8 cellular contexts compared by ENCODE assay signal in the genomic region with DNA sequence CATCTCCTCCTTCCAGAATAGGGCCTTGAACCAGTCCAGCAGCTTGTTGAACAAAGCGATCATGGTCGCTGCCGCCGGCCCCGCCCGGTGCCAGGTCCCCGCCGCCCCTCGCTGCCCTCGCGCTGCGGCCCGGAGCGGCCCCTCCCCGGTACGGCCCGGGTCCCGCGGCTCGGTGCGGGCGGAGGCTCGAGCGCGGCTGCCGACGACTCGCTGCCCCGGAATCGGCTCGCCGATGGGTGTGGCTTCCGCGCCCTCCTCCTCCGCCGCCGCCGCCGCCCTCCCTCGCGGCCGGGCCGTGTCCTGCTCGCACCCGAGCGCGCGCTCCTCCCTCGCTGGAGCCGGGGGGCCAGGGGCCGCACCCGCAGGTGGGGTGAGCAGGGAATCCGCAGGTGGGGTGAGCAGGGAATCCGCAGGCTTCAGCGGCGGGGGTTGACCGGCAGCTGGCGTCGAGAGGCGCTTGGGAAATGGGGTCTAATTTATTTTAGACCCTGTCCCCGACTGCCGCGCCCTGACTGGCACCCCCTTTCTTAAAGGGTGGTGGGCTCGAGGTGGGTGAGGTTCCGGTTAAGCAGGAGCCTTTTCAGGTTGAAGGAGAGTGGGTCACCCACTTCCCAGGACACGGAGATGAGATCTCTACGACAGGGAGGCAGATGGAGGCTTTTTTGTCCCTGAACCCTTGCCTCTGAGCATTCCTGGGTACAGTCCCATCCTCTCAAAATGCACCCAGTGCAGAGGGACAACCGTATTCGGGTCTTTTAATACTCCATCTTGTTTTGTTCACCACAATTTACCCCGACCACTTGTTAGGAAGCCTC. TPM values are rescaled to one million over a fixed set of nuclear protein-coding genes. Genes with fewer than 3 reads are reported as not detected.
DNase-seq lines count a peak whose midpoint lies in the region; ATAC-seq and TF ChIP-seq lines count a peak whose summit lies in the region.

A gene (minus strand): TSS at position 228 of the 815 bp plus-strand sequence. CDS start 165 bp downstream, at position 63.

- H3F3A ChIP-seq in neural cell (ENCODE audit: insufficient read depth, low read length, poor library complexity, severe bottlenecking) = no peaks in the 10 kb centered on the region

- DNase-seq in CD1c-positive myeloid dendritic cell (ENCODE audit: extremely low spot score) (peak; percentile 72), Peyer's patch (peak; percentile 65 to 88 (median 87)), foreskin keratinocyte (no peak), transverse colon (peak; percentile 80)
- DNase-seq in activated gamma-delta T cell treated with anti-CD3 and anti-CD28 coated beads, Interleukin-2, amount 50 U/mL, for 16 hours (ENCODE audit: low read depth) = peak; percentile 45

- no peaks in the 10 kb centered on the region for H3K9me2 ChIP-seq in neural cell (ENCODE audit: insufficient read depth, low read length)

- H3K36me3 ChIP-seq in Peyer's patch (no peaks in the 10 kb centered on the region), neural cell (ENCODE audit: insufficient read depth, low read length) (no peaks in the 10 kb centered on the region), transverse colon (no peaks in the 10 kb centered on the region)

- H3K4me2 ChIP-seq in neural cell (ENCODE audit: low read length) = peak within 1 kb of the TSS; percentile 86

- ATAC-seq in GM19328 (IDR thresholded peaks at IDR 0.05; ENCODE audit: unreplicated experiment) (peak; percentile 59), HG03442 (IDR thresholded peaks at IDR 0.05; ENCODE audit: unreplicated experiment) (peak; percentile 53), foreskin keratinocyte (peak; percentile 66)

- no peak for TF ChIP-seq RAD21 in neural cell (conservative IDR thresholded peaks at IDR 0.05)

- in situ Hi-C loops in transverse colon (cut with MboI; ENCODE audit: low pct_ligation_motif_present in 1 of 4, low pct_unique_long_range_greater_than_20kb in 1 of 4, low sequenced_read_pairs in 3 of 4) = loop anchor here in 3 of 4 donors (25.0 kb wide), 2 partner anchors 257 to 282 kb away; a partner anchor contains a TSS

- no peak for TF ChIP-seq EP300 in neural cell (conservative IDR thresholded peaks at IDR 0.05; ENCODE audit: poor library complexity, severe bottlenecking)
- TF ChIP-seq EP300 in transverse colon (IDR thresholded peaks at IDR 0.05; ENCODE audit: low read depth) = no peak

- H3K4me3 ChIP-seq in Peyer's patch (peak within 1 kb of the TSS; percentile 95 to 100 (median 96)), neural cell (ENCODE audit: low read length) (peak within 1 kb of the TSS; percentile 95), transverse colon (peak within 1 kb of the TSS; percentile 65 to 96 (median 93))

- H3K4me1 ChIP-seq in Peyer's patch (peaks cover 0 to 19% (median 10%) of the 10 kb centered on the region in 4 donors), foreskin keratinocyte (peaks cover 6% of the 10 kb centered on the region), transverse colon (peaks cover 11 to 34% (median 15%) of the 10 kb centered on the region in 4 donors)

- peak within 1 kb of the TSS; percentile 89 for H3K9ac ChIP-seq in neural cell (ENCODE audit: low read length)

- H3K27ac ChIP-seq in Peyer's patch = peak within 1 kb of the TSS; percentile 87 to 96 (median 88)
- H3K27ac ChIP-seq in foreskin keratinocyte = peak within 1 kb of the TSS; percentile 76
- H3K27ac ChIP-seq in neural cell (ENCODE audit: low read length) = peak within 1 kb of the TSS; percentile 37
- peak within 1 kb of the TSS; percentile 90 to 95 (median 94) for H3K27ac ChIP-seq in transverse colon

- intact Hi-C loops in transverse colon (cut with DNase I; ENCODE audit: low total_unique reads) = no loop called here

- peak within 1 kb of the TSS; percentile 85 for H2AFZ ChIP-seq in neural cell (ENCODE audit: low read depth, low read length)

- no peak for TF ChIP-seq CTCF in Peyer's patch (IDR thresholded peaks at IDR 0.05)
- TF ChIP-seq CTCF in foreskin keratinocyte (conservative IDR thresholded peaks at IDR 0.05) = no peak
- TF ChIP-seq CTCF in neural cell (IDR thresholded peaks at IDR 0.05; ENCODE audit: poor library complexity, severe bottlenecking) = no peak
- no peak for TF ChIP-seq CTCF in transverse colon (IDR thresholded peaks at IDR 0.05)

- peaks cover 37% of the 10 kb centered on the region for H3K79me2 ChIP-seq in neural cell (replicated peaks; ENCODE audit: insufficient read depth, low read length)

- peaks cover 8% of the 10 kb centered on the region for H4K20me1 ChIP-seq in neural cell (ENCODE audit: insufficient read depth)

- WGBS in transverse colon (ENCODE audit: low coverage in 1 of 2), 2 donors = 0% methylated on average over 21 of the region's 70 CpGs; no CpG with 5 or more reads in 1 of the 2 donors

- TF ChIP-seq POLR2A in Peyer's patch (IDR thresholded peaks at IDR 0.05) (peak in 1 of 2 donors; percentile 49), transverse colon (IDR thresholded peaks at IDR 0.05) (no peak)

- no peaks in the 10 kb centered on the region for H3K27me3 ChIP-seq in Peyer's patch
- H3K27me3 ChIP-seq in foreskin keratinocyte = no peaks in the 10 kb centered on the region
- no peaks in the 10 kb centered on the region for H3K27me3 ChIP-seq in neural cell (ENCODE audit: insufficient read depth, low read depth, low read length)
- H3K27me3 ChIP-seq in transverse colon = no peaks in the 10 kb centered on the region

- H3K9me3 ChIP-seq in Peyer's patch (no peaks in the 10 kb centered on the region), neural cell (ENCODE audit: low read length) (no peaks in the 10 kb centered on the region), transverse colon (no peaks in the 10 kb centered on the region)

TF ChIP-seq in neural cell, 6 proteins besides CTCF, POLR2A, EP300 and RAD21:
- TF ChIP-seq SMC3 (conservative IDR thresholded peaks at IDR 0.05; ENCODE audit: poor library complexity) (no peak), EZH2 (IDR thresholded peaks at IDR 0.05; ENCODE audit: borderline replicate concordance, insufficient read depth, low read length, poor library complexity, severe bottlenecking) (no peak), POLR2AphosphoS5 (IDR thresholded peaks at IDR 0.05) (peak; percentile 82), MXI1 (conservative IDR thresholded peaks at IDR 0.05; ENCODE audit: poor library complexity, severe bottlenecking) (no peak)
- TF ChIP-seq, protein P1, sequence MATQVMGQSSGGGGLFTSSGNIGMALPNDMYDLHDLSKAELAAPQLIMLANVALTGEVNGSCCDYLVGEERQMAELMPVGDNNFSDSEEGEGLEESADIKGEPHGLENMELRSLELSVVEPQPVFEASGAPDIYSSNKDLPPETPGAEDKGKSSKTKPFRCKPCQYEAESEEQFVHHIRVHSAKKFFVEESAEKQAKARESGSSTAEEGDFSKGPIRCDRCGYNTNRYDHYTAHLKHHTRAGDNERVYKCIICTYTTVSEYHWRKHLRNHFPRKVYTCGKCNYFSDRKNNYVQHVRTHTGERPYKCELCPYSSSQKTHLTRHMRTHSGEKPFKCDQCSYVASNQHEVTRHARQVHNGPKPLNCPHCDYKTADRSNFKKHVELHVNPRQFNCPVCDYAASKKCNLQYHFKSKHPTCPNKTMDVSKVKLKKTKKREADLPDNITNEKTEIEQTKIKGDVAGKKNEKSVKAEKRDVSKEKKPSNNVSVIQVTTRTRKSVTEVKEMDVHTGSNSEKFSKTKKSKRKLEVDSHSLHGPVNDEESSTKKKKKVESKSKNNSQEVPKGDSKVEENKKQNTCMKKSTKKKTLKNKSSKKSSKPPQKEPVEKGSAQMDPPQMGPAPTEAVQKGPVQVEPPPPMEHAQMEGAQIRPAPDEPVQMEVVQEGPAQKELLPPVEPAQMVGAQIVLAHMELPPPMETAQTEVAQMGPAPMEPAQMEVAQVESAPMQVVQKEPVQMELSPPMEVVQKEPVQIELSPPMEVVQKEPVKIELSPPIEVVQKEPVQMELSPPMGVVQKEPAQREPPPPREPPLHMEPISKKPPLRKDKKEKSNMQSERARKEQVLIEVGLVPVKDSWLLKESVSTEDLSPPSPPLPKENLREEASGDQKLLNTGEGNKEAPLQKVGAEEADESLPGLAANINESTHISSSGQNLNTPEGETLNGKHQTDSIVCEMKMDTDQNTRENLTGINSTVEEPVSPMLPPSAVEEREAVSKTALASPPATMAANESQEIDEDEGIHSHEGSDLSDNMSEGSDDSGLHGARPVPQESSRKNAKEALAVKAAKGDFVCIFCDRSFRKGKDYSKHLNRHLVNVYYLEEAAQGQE (IDR thresholded peaks at IDR 0.05; ENCODE audit: borderline replicate concordance) = peak; percentile 20
TF ChIP-seq in neural cell: peak in this region for 2.

RNA-seq across cellular contexts. Expression of the gene that starts here (rescaled TPM):
- total RNA-seq in Peyer's patch (10 to 100 TPM; 25.7 to 37.1 (median 36.0) TPM), foreskin keratinocyte (21.9 and 26.0 TPM in 2 replicates), transverse colon (10 to 100 TPM in 3 of 4 donors, 1 to 10 TPM in 1; 9.0 to 27.2 (median 21.6) TPM)
- polyA plus RNA-seq in foreskin keratinocyte (28.7 and 28.8 TPM in 2 replicates), neural cell (82.9 and 89.4 TPM in 2 replicates)
- 70.4 and 73.5 TPM in 2 replicates for polyA minus RNA-seq in neural cell

Comparison
In these comparisons a context has a peak if more than half of its experiments do, and no peak if none do; other contexts are left out.
1. DNase-seq: peak in CD1c-positive myeloid dendritic cell (single experiment), Peyer's patch (3 of 3), activated gamma-delta T cell treated with anti-CD3 and anti-CD28 coated beads, Interleukin-2, amount 50 U/mL, for 16 hours (single experiment) and transverse colon (single experiment); none in foreskin keratinocyte (0 of 2).
2. H3K27ac ChIP-seq: peak in every context shown above with its lines; median percentile 94 in transverse colon; 88 in Peyer's patch; 76 in foreskin keratinocyte; 37 in neural cell.
3. Peak in every context shown above with its lines, with median percentiles within 50 percentile points of each other: ATAC-seq and H3K4me3 ChIP-seq.